19 cellular contexts compared by ENCODE assay signal in genomic region chr2:201891676-201892075, GRCh38.
"Had no signal": no experiment of that assay in that cellular context is flagged by ENCODE, and none has a peak within 500 bp of the region (broad histone marks: within the 10 kb centered on the region; RNA-seq: fewer than 3 reads in every experiment).

No MANE protein-coding gene starts in this region.

- DNase-seq: activated CD4-positive, alpha-beta T cell treated with anti-CD3 and anti-CD28 coated beads, Interleukin-2, amount 50 U/mL, for 1 hour; activated CD8-positive, alpha-beta memory T cell treated with anti-CD3 and anti-CD28 coated beads for 24 hours; activated naive CD8-positive, alpha-beta T cell treated with anti-CD3 and anti-CD28 coated beads for 36 hours; central memory CD4-positive, alpha-beta T cell; colonic mucosa; islet precursor cell; mucosa of descending colon; naive thymus-derived CD4-positive, alpha-beta T cell; pancreas; sigmoid colon; spleen; stomach; testis; upper lobe of right lung had no signal

- H3K27ac ChIP-seq: colonic mucosa, pancreas, sigmoid colon, spleen, stomach, testis, upper lobe of right lung had no signal

- H3K27me3 Mint-ChIP-seq: brain had no signal

- H3K9me3 Mint-ChIP-seq: activated naive CD8-positive, alpha-beta T cell treated with anti-CD3 and anti-CD28 coated beads for 36 hours; activated T-helper 1 cell treated with anti-CD3 and anti-CD28 coated beads, Interleukin-12 subunit alpha, Interleukin-12 subunit beta, Interleukin-2, Interleukin-4 antibody, amounts not matched to agents 30 ng/mL and 10 ng/mL and 1 ng/mL, durations not matched to agents 14 hours and 24 hours and 36 hours; brain; naive thymus-derived CD4-positive, alpha-beta T cell had no signal

- H3K4me3 ChIP-seq: colonic mucosa, mucosa of descending colon, pancreas, sigmoid colon, spleen, stomach, testis, upper lobe of right lung had no signal

- H3K36me3 ChIP-seq: colonic mucosa, pancreas, sigmoid colon, spleen, stomach, upper lobe of right lung had no signal

- H3K27me3 ChIP-seq: colonic mucosa, pancreas, sigmoid colon, testis, upper lobe of right lung had no signal

- H3K36me3 Mint-ChIP-seq: activated naive CD8-positive, alpha-beta T cell treated with anti-CD3 and anti-CD28 coated beads for 36 hours; brain; naive thymus-derived CD4-positive, alpha-beta T cell had no signal

- H3K4me3 Mint-ChIP-seq: activated naive CD8-positive, alpha-beta T cell treated with anti-CD3 and anti-CD28 coated beads for 36 hours; activated T-helper 1 cell treated with anti-CD3 and anti-CD28 coated beads, Interleukin-12 subunit alpha, Interleukin-12 subunit beta, Interleukin-2, Interleukin-4 antibody, amounts not matched to agents 30 ng/mL and 10 ng/mL and 1 ng/mL, durations not matched to agents 14 hours and 24 hours and 36 hours; brain; naive thymus-derived CD4-positive, alpha-beta T cell had no signal

- H3K4me1 ChIP-seq: colonic mucosa, pancreas, testis, upper lobe of right lung had no signal

- H3K9me3 ChIP-seq: colonic mucosa, mucosa of descending colon, pancreas, sigmoid colon, spleen, stomach, testis, upper lobe of right lung had no signal

- ATAC-seq: activated CD4-positive, CD25-positive, alpha-beta regulatory T cell treated with anti-CD3 and anti-CD28 coated beads, Interleukin-2, amount 50 U/mL, for 24 hours; esophagus mucosa; left lobe of liver; mucosa of descending colon; naive thymus-derived CD4-positive, alpha-beta T cell; pancreas; upper lobe of right lung had no signal

- H3K27ac Mint-ChIP-seq: activated naive CD8-positive, alpha-beta T cell treated with anti-CD3 and anti-CD28 coated beads for 36 hours; activated T-helper 1 cell treated with anti-CD3 and anti-CD28 coated beads, Interleukin-12 subunit alpha, Interleukin-12 subunit beta, Interleukin-2, Interleukin-4 antibody, amounts not matched to agents 30 ng/mL and 10 ng/mL and 1 ng/mL, durations not matched to agents 14 hours and 24 hours and 36 hours; naive thymus-derived CD4-positive, alpha-beta T cell had no signal
